ENCODE assay signal across 17 cellular contexts in genomic region chr5:126801174-126801991, GRCh38. TPM values are rescaled to one million over a fixed set of nuclear protein-coding genes. Genes with fewer than 3 reads are reported as not detected.
DNase-seq lines count a peak whose midpoint lies in the region; ATAC-seq, FAIRE-seq and TF ChIP-seq lines count a peak whose summit lies in the region.
"Had no signal": no experiment of that assay in that cellular context is flagged by ENCODE, and none has a peak within 500 bp of the region (broad histone marks: within the 10 kb centered on the region; RNA-seq: fewer than 3 reads in every experiment).

No MANE protein-coding gene starts in this region.

- H3F3A ChIP-seq in DOHH2 (ENCODE audit: control insufficient read depth, insufficient read depth): peaks cover 28% of the 10 kb centered on the region

- no peak for TF ChIP-seq POLR2A in A549 (IDR thresholded peaks at IDR 0.05; ENCODE audit: low read length)

- FAIRE-seq in A549 (lab: Jason Lieb, UNC) (no peak), HTR-8/SVneo (lab: Jason Lieb, UNC) (no peak)
- FAIRE-seq: astrocyte had no signal

- peak overlapping the region; percentile 30 for H3K27ac Mint-ChIP-seq in activated naive CD8-positive, alpha-beta T cell treated with anti-CD3 and anti-CD28 coated beads for 36 hours
- H3K27ac Mint-ChIP-seq: naive B cell had no signal

- peaks cover 31% of the 10 kb centered on the region for H3K36me3 Mint-ChIP-seq in activated naive CD8-positive, alpha-beta T cell treated with anti-CD3 and anti-CD28 coated beads for 36 hours
- H3K36me3 Mint-ChIP-seq: naive B cell had no signal

- TF ChIP-seq CTCF in A549 (IDR thresholded peaks at IDR 0.05): no peak
- TF ChIP-seq CTCF in DOHH2 (IDR thresholded peaks at IDR 0.05; ENCODE audit: low read depth, low read length, poor library complexity, severe bottlenecking): no peak

- H3K9me3 ChIP-seq in A549 (no peaks in the 10 kb centered on the region), DOHH2 (ENCODE audit: control insufficient read depth, insufficient read depth, low read length) (no peaks in the 10 kb centered on the region)
- H3K9me3 ChIP-seq: left ventricle myocardium inferior had no signal

- H3K36me3 ChIP-seq in DOHH2 (ENCODE audit: control insufficient read depth, low read length): peaks cover 49% of the 10 kb centered on the region
- H3K36me3 ChIP-seq: left ventricle myocardium inferior had no signal

- H3K27ac ChIP-seq in A549: 0 out of 6 replicates have a peak overlapping the region, but pooled peaks of 1 of the 2 experiments have one; percentile 12
- no peak overlapping the region; the same call in 1 of the 2 replicates for H3K27ac ChIP-seq in DOHH2 (ENCODE audit: low read depth, low read length)
- H3K27ac ChIP-seq: left ventricle myocardium inferior, SJCRH30, WERI-Rb-1 had no signal

- WGBS in A549 (ENCODE audit: missing lambda C conversion rate): 71% methylated on average over 4 of the region's 4 CpGs

- POLR2A ChIA-PET in A549 (lab: Yijun Ruan, JAX): no interaction called here

- no peak for DNase-seq in A549 (ENCODE audit: low read depth in 1 of 2, low spot score in 1 of 2)
- DNase-seq in activated naive CD8-positive, alpha-beta T cell treated with anti-CD3 and anti-CD28 coated beads for 36 hours: no peak
- no peak for DNase-seq in activated gamma-delta T cell (lab: John Stamatoyannopoulos, UW)
- no peak for DNase-seq in HTR-8/SVneo (ENCODE audit: insufficient read length, low spot score)
- DNase-seq: activated T-cell treated with anti-CD3 and anti-CD28 coated beads, Interleukin-2, amount 50 U/mL, for 48 hours; left ventricle myocardium inferior; NCI-H1105 treated with DMSO at 0.1 percent for 48 hours; NCI-H226; retina; SJCRH30; stimulated activated CD4-positive, alpha-beta T cell treated with anti-CD3 and anti-CD28 coated beads, Interleukin-2, amount 100 ng/mL, for 24 hours; WERI-Rb-1 had no signal

- H3K4me1 ChIP-seq in A549 (peaks cover 19% of the 10 kb centered on the region), DOHH2 (ENCODE audit: control insufficient read depth, low read length) (peaks cover 85% of the 10 kb centered on the region)
- H3K4me1 ChIP-seq: left ventricle myocardium inferior, SJCRH30 had no signal

- H3K4me1 Mint-ChIP-seq in activated naive CD8-positive, alpha-beta T cell treated with anti-CD3 and anti-CD28 coated beads for 36 hours: peaks cover 25% of the 10 kb centered on the region

- peaks cover 20% of the 10 kb centered on the region; the same call in 1 of the 2 replicates for H4K20me1 ChIP-seq in DOHH2 (ENCODE audit: control insufficient read depth, insufficient read depth, low read depth, low read length)

- ATAC-seq in A549: no peak
- ATAC-seq in HG03354 (IDR thresholded peaks at IDR 0.05; ENCODE audit: poor library complexity, severe bottlenecking, unreplicated experiment): peak; percentile 22
- no peak for ATAC-seq in HG03460 (IDR thresholded peaks at IDR 0.05; ENCODE audit: unreplicated experiment)

- TF ChIP-seq EP300 in A549 (IDR thresholded peaks at IDR 0.05): no peak

- H3K4me3 Mint-ChIP-seq in activated naive CD8-positive, alpha-beta T cell treated with anti-CD3 and anti-CD28 coated beads for 36 hours: no peak overlapping the region

- H3K27me3 ChIP-seq in DOHH2 (ENCODE audit: control insufficient read depth, low read length): no peaks in the 10 kb centered on the region
- H3K27me3 ChIP-seq: SJCRH30 had no signal

- H3K79me2 ChIP-seq in DOHH2 (ENCODE audit: control insufficient read depth, low read length): peaks cover 100% of the 10 kb centered on the region

- H3K4me2 ChIP-seq in A549 (peak overlapping the region; percentile 42), DOHH2 (ENCODE audit: low read length) (peak overlapping the region; percentile 46)

- TF ChIP-seq RAD21 in A549 (conservative IDR thresholded peaks at IDR 0.05 in 1 of 2, IDR thresholded peaks at IDR 0.05 in 1 of 2): no peak

- H3K4me3 ChIP-seq in A549 (no peak overlapping the region), DOHH2 (ENCODE audit: low read length) (0 out of 2 replicates have a peak overlapping the region, but pooled peaks have one; percentile 6)
- H3K4me3 ChIP-seq: left ventricle myocardium inferior, SJCRH30 had no signal

- no peaks in the 10 kb centered on the region for H3K27me3 Mint-ChIP-seq in activated naive CD8-positive, alpha-beta T cell treated with anti-CD3 and anti-CD28 coated beads for 36 hours
- H3K27me3 Mint-ChIP-seq: naive B cell had no signal

- no peaks in the 10 kb centered on the region for H3K9me2 ChIP-seq in DOHH2 (replicated peaks; ENCODE audit: control insufficient read depth, low read length)

- CTCF ChIA-PET in A549 (lab: Yijun Ruan, JAX): interaction anchor here (0.5 to 3.5 kb wide), 21 partner anchors 10 to 206 kb away, joined by 3 to 38 read pairs (median 4); partner anchors contain the start of gene ALDH7A1

- H3K9me3 Mint-ChIP-seq in activated naive CD8-positive, alpha-beta T cell treated with anti-CD3 and anti-CD28 coated beads for 36 hours: no peaks in the 10 kb centered on the region
- H3K9me3 Mint-ChIP-seq: naive B cell had no signal

TF ChIP-seq in A549, 52 proteins besides CTCF, POLR2A, EP300 and RAD21:
- TF ChIP-seq CEBPB (IDR thresholded peaks at IDR 0.05) (peak; percentile 40 to 58; a peak in 2 of 4 replicates), RFX5 (IDR thresholded peaks at IDR 0.05) (no peak)

RNA-seq across cellular contexts. Expression of gene LMNB1, which starts 24.4 kb away (rescaled TPM):
- polyA plus RNA-seq in A549 (2011; rRNA removed): 37.0 and 45.9 TPM in 2 replicates
- 66.0 and 76.2 TPM in 2 replicates for polyA plus RNA-seq in A549 (2012; cell fraction: cytosol; rRNA removed)
- 73.3 and 176 TPM in 2 replicates for polyA plus RNA-seq in A549 (2012; cell fraction: nucleus; rRNA removed)
- 55.6 to 62.2 TPM (median 57.0 TPM) in 3 replicates for polyA plus RNA-seq in A549 (2017; fragmentation: RNase III; extraction: RNeasy Plus Mini Kit Qiagen cat#74134 plus additional on column Dnase treatment)
- polyA minus RNA-seq in A549 (2011; rRNA and poly(A)+ RNA removed): 16.6 and 19.2 TPM in 2 replicates
- 100 to 1,000 TPM; 229 to 231 TPM for total RNA-seq in activated naive CD8-positive, alpha-beta T cell treated with anti-CD3 and anti-CD28 coated beads for 36 hours
